ENCODE assay signal across 22 cellular contexts in genomic region chr3:110966966-110967663, GRCh38.
"Had no signal": no experiment of that assay in that cellular context is flagged by ENCODE, and none has a peak within 500 bp of the region (broad histone marks: within the 10 kb centered on the region; RNA-seq: fewer than 3 reads in every experiment).

No MANE protein-coding gene starts in this region.

- H3K4me2 ChIP-seq: KMS-11 had no signal

- H3K9me3 ChIP-seq: body of pancreas had no signal

- H3K27me3 ChIP-seq: body of pancreas had no signal

- H3K27ac Mint-ChIP-seq: activated B cell treated with CpG ODN at 0.5 μM for 24 hours; activated CD4-positive, alpha-beta T cell treated with anti-CD3 and anti-CD28 coated beads, Interleukin-2, amount 10 ng/mL, durations not matched to agents 24 days and 14 days; activated CD8-positive, alpha-beta memory T cell treated with anti-CD3 and anti-CD28 coated beads, Interleukin-2, amount 10 ng/mL, durations not matched to agents 7 days and 5 days; activated naive CD4-positive, alpha-beta T cell treated with anti-CD3 and anti-CD28 coated beads, Interleukin-2, amount 50 U/mL, for 24 hours; activated T-cell treated with anti-CD3 and anti-CD28 coated beads, Interleukin-2, amount 50 U/mL, for 24 hours; activated T-helper 1 cell treated with anti-CD3 and anti-CD28 coated beads, Interleukin-12 subunit alpha, Interleukin-12 subunit beta, Interleukin-2, Interleukin-4 antibody, amounts not matched to agents 30 ng/mL and 10 ng/mL and 1 ng/mL, durations not matched to agents 14 hours and 24 hours and 36 hours; T-helper 1 cell treated with Interleukin-12 subunit alpha and Interleukin-12 subunit beta and Interleukin-4 antibody, amounts not matched to agents 30 μg/mL and 1 μg/mL, for 36 hours had no signal

- H3K4me1 ChIP-seq: body of pancreas had no signal

- DNase-seq: activated B cell treated with CpG ODN at 0.5 μM for 24 hours; activated CD4-positive, alpha-beta T cell treated with anti-CD3 and anti-CD28 coated beads for 1 hour; activated CD4-positive, alpha-beta T cell treated with anti-CD3 and anti-CD28 coated beads, Interleukin-2, amount 10 ng/mL, durations not matched to agents 24 days and 14 days; activated CD4-positive, alpha-beta T cell treated with anti-CD3 and anti-CD28 coated beads, Interleukin-2, amount 50 U/mL, for 48 hours; activated CD8-positive, alpha-beta memory T cell treated with anti-CD3 and anti-CD28 coated beads, Interleukin-2, amount 10 ng/mL, durations not matched to agents 7 days and 5 days; activated effector memory CD4-positive, alpha-beta T cell treated with Interleukin-2 at 50 U/mL for 16 hours; activated naive CD4-positive, alpha-beta T cell; activated T-cell treated with anti-CD3 and anti-CD28 coated beads, Interleukin-2, amount 50 U/mL, for 24 hours; aorta; body of pancreas; MV-4-11; NCI-H1092 treated with DMSO at 0.1 percent for 48 hours; NCI-H1417 treated with DMSO at 0.1 percent for 48 hours; NCI-H1694 treated with DMSO at 0.1 percent for 48 hours; NCI-H2029 treated with DMSO at 0.1 percent for 48 hours; NCI-H510A treated with DMSO at 0.1 percent for 48 hours; NCI-H69; SHP77 treated with DMSO at 0.1 percent for 48 hours had no signal

- ATAC-seq: activated CD8-positive, alpha-beta memory T cell treated with anti-CD3 and anti-CD28 coated beads, Interleukin-2, amount 10 ng/mL, durations not matched to agents 7 days and 5 days; body of pancreas had no signal

- H3K4me3 Mint-ChIP-seq: activated B cell treated with CpG ODN at 0.5 μM for 24 hours; activated CD4-positive, alpha-beta T cell treated with anti-CD3 and anti-CD28 coated beads, Interleukin-2, amount 10 ng/mL, durations not matched to agents 24 days and 14 days; activated CD8-positive, alpha-beta memory T cell treated with anti-CD3 and anti-CD28 coated beads, Interleukin-2, amount 10 ng/mL, durations not matched to agents 7 days and 5 days; activated naive CD4-positive, alpha-beta T cell treated with anti-CD3 and anti-CD28 coated beads, Interleukin-2, amount 50 U/mL, for 24 hours; activated T-cell treated with anti-CD3 and anti-CD28 coated beads, Interleukin-2, amount 50 U/mL, for 24 hours; activated T-helper 1 cell treated with anti-CD3 and anti-CD28 coated beads, Interleukin-12 subunit alpha, Interleukin-12 subunit beta, Interleukin-2, Interleukin-4 antibody, amounts not matched to agents 30 ng/mL and 10 ng/mL and 1 ng/mL, durations not matched to agents 14 hours and 24 hours and 36 hours; T-helper 1 cell treated with Interleukin-12 subunit alpha and Interleukin-12 subunit beta and Interleukin-4 antibody, amounts not matched to agents 30 μg/mL and 1 μg/mL, for 36 hours had no signal

- H3K4me3 ChIP-seq: body of pancreas had no signal

- H3K4me1 Mint-ChIP-seq: activated B cell treated with CpG ODN at 0.5 μM for 24 hours; activated CD4-positive, alpha-beta T cell treated with anti-CD3 and anti-CD28 coated beads, Interleukin-2, amount 10 ng/mL, durations not matched to agents 24 days and 14 days; activated CD8-positive, alpha-beta memory T cell treated with anti-CD3 and anti-CD28 coated beads, Interleukin-2, amount 10 ng/mL, durations not matched to agents 7 days and 5 days; activated naive CD4-positive, alpha-beta T cell treated with anti-CD3 and anti-CD28 coated beads, Interleukin-2, amount 50 U/mL, for 24 hours had no signal

- H3K9me3 Mint-ChIP-seq: activated CD4-positive, alpha-beta T cell treated with anti-CD3 and anti-CD28 coated beads, Interleukin-2, amount 10 ng/mL, durations not matched to agents 24 days and 14 days; activated T-helper 1 cell treated with anti-CD3 and anti-CD28 coated beads, Interleukin-12 subunit alpha, Interleukin-12 subunit beta, Interleukin-2, Interleukin-4 antibody, amounts not matched to agents 30 ng/mL and 10 ng/mL and 1 ng/mL, durations not matched to agents 14 hours and 24 hours and 36 hours had no signal

- H3K27me3 Mint-ChIP-seq: activated B cell treated with CpG ODN at 0.5 μM for 24 hours; activated CD4-positive, alpha-beta T cell treated with anti-CD3 and anti-CD28 coated beads, Interleukin-2, amount 10 ng/mL, durations not matched to agents 24 days and 14 days had no signal

- H3K27ac ChIP-seq: body of pancreas, KMS-11 had no signal

- H3K9ac ChIP-seq: KMS-11 had no signal
